8 cellular contexts compared by ENCODE assay signal in genomic region chr10:87656431-87657072, GRCh38. TPM values are rescaled to one million over a fixed set of nuclear protein-coding genes. Genes with fewer than 3 reads are reported as not detected.
DNase-seq lines count a peak whose midpoint lies in the region; ATAC-seq and TF ChIP-seq lines count a peak whose summit lies in the region.

No MANE protein-coding gene starts in this region.

- DNase-seq in COLO829 (ENCODE audit: low spot score), result peak; percentile 49
- peak; percentile 30 to 54 for DNase-seq in HAP-1 (ENCODE audit: low spot score in 2 of 2)
- DNase-seq in RPMI7951 (ENCODE audit: low read depth), result peak; percentile 54
- DNase-seq in epithelial cell of proximal tubule (ENCODE audit: low read depth), result no peak
- DNase-seq in osteoblast (ENCODE audit: insufficient read length, low spot score, missing footprints), result peak; percentile 78
- no peak for DNase-seq in activated effector memory CD4-positive, alpha-beta T cell treated with anti-CD3 and anti-CD28 coated beads, Interleukin-2, amount 50 U/mL, for 16 hours

- H2AFZ ChIP-seq in osteoblast (ENCODE audit: low read length), result peak overlapping the region; percentile 23

- no peaks in the 10 kb centered on the region for H3K9me3 ChIP-seq in HAP-1
- H3K9me3 ChIP-seq in osteoblast (ENCODE audit: low read depth, low read length), result no peaks in the 10 kb centered on the region

- ATAC-seq in GM21825 (IDR thresholded peaks at IDR 0.05; ENCODE audit: unreplicated experiment) (no peak), GM18505 (IDR thresholded peaks at IDR 0.05; ENCODE audit: unreplicated experiment) (no peak)

- in situ Hi-C loops in HAP-1 (cut with MboI; ENCODE audit: low sequenced_read_pairs), result loop anchor here (25.0 kb wide), 1 partner anchor 1706 kb away; no protein-coding TSS in a partner anchor

- no peaks in the 10 kb centered on the region for H3K36me3 ChIP-seq in HAP-1 (replicated peaks)
- H3K36me3 ChIP-seq in osteoblast (ENCODE audit: insufficient read depth, low read length), result no peaks in the 10 kb centered on the region

- H3K27me3 ChIP-seq in HAP-1 (ENCODE audit: low read depth), result no peaks in the 10 kb centered on the region
- no peaks in the 10 kb centered on the region for H3K27me3 ChIP-seq in osteoblast (ENCODE audit: insufficient read depth, low read length)

- H3K4me3 ChIP-seq in HAP-1 (no peak overlapping the region), epithelial cell of proximal tubule (ENCODE audit: low read depth, low read length) (no peak overlapping the region), osteoblast (ENCODE audit: insufficient read depth, low read length) (no peak overlapping the region)

- TF ChIP-seq CTCF in epithelial cell of proximal tubule (conservative IDR thresholded peaks at IDR 0.05; ENCODE audit: low read depth, low read length) (peak; percentile 82), osteoblast (IDR thresholded peaks at IDR 0.05; ENCODE audit: extremely low read depth, low read depth, low read length) (peak; percentile 70)

- H3K79me2 ChIP-seq in osteoblast (ENCODE audit: insufficient read depth, low read length), result peaks cover 15% of the 10 kb centered on the region

- no peak for TF ChIP-seq POLR2A in GM18505 (IDR thresholded peaks at IDR 0.05; ENCODE audit: borderline replicate concordance, extremely low read depth, insufficient read depth, insufficient read length)

- H3K4me2 ChIP-seq in osteoblast (ENCODE audit: insufficient read depth, low read length), result peak overlapping the region; percentile 4

- peaks cover 5% of the 10 kb centered on the region for H4K20me1 ChIP-seq in osteoblast (ENCODE audit: insufficient read depth, low read length)

- H3K4me1 ChIP-seq in HAP-1 (peaks cover 13% of the 10 kb centered on the region), osteoblast (ENCODE audit: insufficient read depth, low read length) (peaks cover 36% of the 10 kb centered on the region)

- peak overlapping the region; percentile 63 for H3K27ac ChIP-seq in osteoblast (ENCODE audit: low read depth, low read length)

RNA-seq across cellular contexts. Expression of gene PAPSS2, which starts 3.1 kb away (rescaled TPM):
- 119 and 147 TPM in 2 replicates for total RNA-seq in RPMI7951 (2014; rRNA removed; shearing (Covaris generic))
- total RNA-seq in epithelial cell of proximal tubule (15.6 and 24.4 TPM in 2 replicates), osteoblast (70.1 and 81.8 TPM in 2 replicates)

Comparison
In these comparisons a context has a peak if more than half of its experiments do, and no peak if none do; other contexts are left out.
1. DNase-seq: peak in COLO829 (single experiment), HAP-1 (2 of 2), RPMI7951 (single experiment) and osteoblast (single experiment); none in epithelial cell of proximal tubule (single experiment) and activated effector memory CD4-positive, alpha-beta T cell treated with anti-CD3 and anti-CD28 coated beads, Interleukin-2, amount 50 U/mL, for 16 hours (single experiment).